In the genomic region with DNA sequence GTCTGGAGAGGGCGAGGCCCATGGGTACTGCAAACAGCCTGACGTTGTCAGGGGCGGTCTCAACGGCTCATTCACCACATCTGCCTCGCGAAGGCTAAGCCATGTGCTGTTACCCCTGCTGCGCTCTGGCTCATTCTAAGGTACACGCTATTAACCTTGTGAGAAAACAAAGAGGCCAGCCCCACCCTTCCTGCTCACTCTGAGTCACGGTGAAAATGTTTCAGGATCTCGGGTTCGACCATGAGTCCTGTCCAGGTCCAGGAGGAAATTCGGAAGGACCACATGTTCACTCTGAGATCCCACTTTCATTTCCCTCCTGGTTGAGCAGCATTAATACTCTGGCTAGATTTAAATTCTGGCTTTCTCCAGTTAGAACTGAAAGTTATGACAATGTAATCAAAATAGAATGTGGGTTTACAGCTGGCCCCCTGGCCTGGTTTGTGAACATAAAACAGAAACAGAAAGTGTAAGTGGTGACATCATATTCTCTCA, we compare ENCODE assay signal across 8 cellular contexts. TPM values are rescaled to one million over a fixed set of nuclear protein-coding genes. Genes with fewer than 3 reads are reported as not detected.
DNase-seq lines count a peak whose midpoint lies in the region; ATAC-seq, FAIRE-seq and TF ChIP-seq lines count a peak whose summit lies in the region.

No MANE protein-coding gene starts in this region.

- peak; percentile 91 for ATAC-seq in activated CD8-positive, alpha-beta memory T cell treated with anti-CD3 and anti-CD28 coated beads, Interleukin-2, amount 10 ng/mL, durations not matched to agents 7 days and 5 days
- peak; percentile 87 for ATAC-seq in HG02678 (IDR thresholded peaks at IDR 0.05; ENCODE audit: unreplicated experiment)

- H3K36me3 ChIP-seq in kidney (ENCODE audit: control insufficient read depth in 1 of 2, insufficient read depth in 2 of 2, low read length in 2 of 2): no peaks in the 10 kb centered on the region
- no peaks in the 10 kb centered on the region for H3K36me3 ChIP-seq in tibial artery

- peak overlapping the region in 1 of 2 donors; percentile 36 for H3K9ac ChIP-seq in kidney (ENCODE audit: low read length in 2 of 2)

- intact Hi-C loops in kidney (cut with DNase I) (no loop called here), tibial artery (cut with DNase I; ENCODE audit: low total_unique reads) (loop anchor here (10.0 kb wide), 1 partner anchor 51 kb away; no protein-coding TSS in a partner anchor), posterior vena cava (cut with DNase I) (loop anchor here in 1 of 2 donors (5.0 kb wide), 1 partner anchor 52 kb away; no protein-coding TSS in a partner anchor)

- H3K27me3 Mint-ChIP-seq in activated CD8-positive, alpha-beta memory T cell treated with anti-CD3 and anti-CD28 coated beads, Interleukin-2, amount 10 ng/mL, durations not matched to agents 7 days and 5 days: peaks cover 15% of the 10 kb centered on the region

- no peaks in the 10 kb centered on the region for H3K9me3 ChIP-seq in kidney (ENCODE audit: control insufficient read depth in 1 of 2, low read length in 2 of 2)
- no peaks in the 10 kb centered on the region for H3K9me3 ChIP-seq in tibial artery

- peak overlapping the region; percentile 56 to 62 for H3K27ac ChIP-seq in kidney (ENCODE audit: low read depth in 2 of 2, low read length in 2 of 2)
- H3K27ac ChIP-seq in tibial artery: peak overlapping the region; percentile 39 to 60

- H3K9me3 Mint-ChIP-seq in activated CD8-positive, alpha-beta memory T cell treated with anti-CD3 and anti-CD28 coated beads, Interleukin-2, amount 10 ng/mL, durations not matched to agents 7 days and 5 days (ENCODE audit: low read depth): no peaks in the 10 kb centered on the region

- no peaks in the 10 kb centered on the region for H3K36me3 Mint-ChIP-seq in activated CD8-positive, alpha-beta memory T cell treated with anti-CD3 and anti-CD28 coated beads, Interleukin-2, amount 10 ng/mL, durations not matched to agents 7 days and 5 days

- H3K4me1 Mint-ChIP-seq in activated CD8-positive, alpha-beta memory T cell treated with anti-CD3 and anti-CD28 coated beads, Interleukin-2, amount 10 ng/mL, durations not matched to agents 7 days and 5 days: peaks cover 14% of the 10 kb centered on the region

- no peaks in the 10 kb centered on the region for H3K27me3 ChIP-seq in tibial artery

- CTCF ChIA-PET in activated CD8-positive, alpha-beta memory T cell treated with anti-CD3 and anti-CD28 coated beads, Interleukin-2, amount 10 ng/mL, durations not matched to agents 7 days and 5 days (lab: Charles Lee): no interaction called here

- no peak for FAIRE-seq in kidney (lab: Jason Lieb, UNC)

- H3K4me1 ChIP-seq in kidney (ENCODE audit: control insufficient read depth in 1 of 2, insufficient read depth in 1 of 2, low read depth in 1 of 2, low read length in 2 of 2): peaks cover 22 to 41% of the 10 kb centered on the region in 2 donors
- peaks cover 0 to 64% (median 29%) of the 10 kb centered on the region in 4 donors for H3K4me1 ChIP-seq in tibial artery

- H3K4me3 Mint-ChIP-seq in activated CD8-positive, alpha-beta memory T cell treated with anti-CD3 and anti-CD28 coated beads, Interleukin-2, amount 10 ng/mL, durations not matched to agents 7 days and 5 days: peak overlapping the region; percentile 50

- H3K4me3 ChIP-seq in kidney (ENCODE audit: low read length in 2 of 2) (peak overlapping the region; percentile 12 to 41), tibial artery (peak overlapping the region; percentile 4 to 17)

- no peak for TF ChIP-seq CTCF in kidney (IDR thresholded peaks at IDR 0.05; ENCODE audit: borderline replicate concordance, extremely low read depth, insufficient read depth)
- TF ChIP-seq CTCF in tibial artery (IDR thresholded peaks at IDR 0.05): no peak

- peak; percentile 65 for DNase-seq in activated CD8-positive, alpha-beta memory T cell treated with anti-CD3 and anti-CD28 coated beads, Interleukin-2, amount 10 ng/mL, durations not matched to agents 7 days and 5 days
- DNase-seq in activated CD8-positive, alpha-beta memory T cell treated with anti-CD3 and anti-CD28 coated beads, Interleukin-2, amount 50 U/mL, for 4 hours: no peak
- peak; percentile 55 for DNase-seq in NCI-H2107 treated with DMSO at 0.1 percent for 48 hours (lab: John Stamatoyannopoulos, UW; ENCODE audit: unreplicated experiment)
- DNase-seq in amniotic epithelial cell (ENCODE audit: low read depth): peak; percentile 67
- peak; percentile 89 for DNase-seq in kidney
- no peak for DNase-seq in tibial artery
- DNase-seq in posterior vena cava (ENCODE audit: low spot score): no peak

- H3K27ac Mint-ChIP-seq in activated CD8-positive, alpha-beta memory T cell treated with anti-CD3 and anti-CD28 coated beads, Interleukin-2, amount 10 ng/mL, durations not matched to agents 7 days and 5 days: peak overlapping the region; percentile 79

RNA-seq across cellular contexts. Expression of a gene that starts 55.2 kb away (rescaled TPM):
- not detected for total RNA-seq in activated CD8-positive, alpha-beta memory T cell treated with anti-CD3 and anti-CD28 coated beads, Interleukin-2, amount 10 ng/mL, durations not matched to agents 7 days and 5 days
- total RNA-seq in kidney: 61.3 TPM
- 5.9 TPM for polyA plus RNA-seq in kidney (ENCODE audit: insufficient read depth, low read depth, low replicate concordance)
- 10 to 100 TPM; 80.8 to 87.2 TPM for total RNA-seq in posterior vena cava

Comparison
In these comparisons a context has a peak if more than half of its experiments do, and no peak if none do; other contexts are left out.
1. DNase-seq: peak in activated CD8-positive, alpha-beta memory T cell treated with anti-CD3 and anti-CD28 coated beads, Interleukin-2, amount 10 ng/mL, durations not matched to agents 7 days and 5 days (single experiment), NCI-H2107 treated with DMSO at 0.1 percent for 48 hours (single experiment), amniotic epithelial cell (single experiment) and kidney (single experiment); none in activated CD8-positive, alpha-beta memory T cell treated with anti-CD3 and anti-CD28 coated beads, Interleukin-2, amount 50 U/mL, for 4 hours (single experiment), tibial artery (0 of 2) and posterior vena cava (single experiment).
2. RNA of a gene that starts 55.2 kb away (total RNA-seq): 80.8 to 87.2 TPM in posterior vena cava and 61.3 TPM in kidney (single experiment); not detected in activated CD8-positive, alpha-beta memory T cell treated with anti-CD3 and anti-CD28 coated beads, Interleukin-2, amount 10 ng/mL, durations not matched to agents 7 days and 5 days; every median in the first group is over 10 times any median in the second.